In the genomic region with DNA sequence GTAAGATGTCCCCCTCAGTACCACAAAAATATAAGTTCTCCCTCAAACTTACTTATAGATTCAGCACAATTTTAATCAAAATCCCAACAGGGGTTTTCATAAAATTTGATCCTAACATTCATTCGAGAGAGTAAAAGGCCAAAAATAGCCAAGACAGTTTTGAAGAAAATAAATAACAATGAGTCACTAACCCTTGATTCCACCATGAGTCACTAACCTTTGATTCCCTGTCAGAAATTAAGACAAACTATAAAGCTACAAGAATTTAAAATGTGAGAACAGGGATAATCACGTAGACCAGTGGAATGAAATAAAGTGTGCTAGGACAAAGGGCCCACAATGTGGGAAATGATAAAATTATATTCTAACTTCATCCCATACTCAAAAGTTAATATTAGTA, we compare ENCODE assay signal across 19 cellular contexts.
DNase-seq lines count a peak whose midpoint lies in the region; ATAC-seq and TF ChIP-seq lines count a peak whose summit lies in the region.
"Had no signal": no experiment of that assay in that cellular context is flagged by ENCODE, and none has a peak within 500 bp of the region (broad histone marks: within the 10 kb centered on the region; RNA-seq: fewer than 3 reads in every experiment).

No MANE protein-coding gene starts in this region.

- H3K4me3 ChIP-seq in choroid plexus epithelial cell (ENCODE audit: low read depth, low read length), result no peak overlapping the region
- H3K4me3 ChIP-seq: BLaER1, esophagus squamous epithelium had no signal

- peaks cover 0 to 3% of the 10 kb centered on the region in 2 donors for H3K9me3 Mint-ChIP-seq in activated naive CD4-positive, alpha-beta T cell treated with anti-CD3 and anti-CD28 coated beads, Interleukin-2, amount 50 U/mL, for 72 hours
- H3K9me3 Mint-ChIP-seq: activated naive CD4-positive, alpha-beta T cell treated with anti-CD3 and anti-CD28 coated beads for 36 hours had no signal

- TF ChIP-seq CTCF in choroid plexus epithelial cell (conservative IDR thresholded peaks at IDR 0.05; ENCODE audit: low read depth, low read length), result no peak

- H3K27ac Mint-ChIP-seq in activated naive CD4-positive, alpha-beta T cell treated with anti-CD3 and anti-CD28 coated beads, Interleukin-2, amount 50 U/mL, for 72 hours, result no peak overlapping the region
- H3K27ac Mint-ChIP-seq: activated CD4-positive, alpha-beta T cell treated with anti-CD3 and anti-CD28 coated beads for 36 hours; activated naive CD4-positive, alpha-beta T cell treated with anti-CD3 and anti-CD28 coated beads for 36 hours had no signal

- DNase-seq in EL (peak; percentile 61), NCI-H226 (peak; percentile 32), choroid plexus epithelial cell (ENCODE audit: low read depth) (peak; percentile 70), renal cortical epithelial cell (ENCODE audit: low read depth) (peak; percentile 36), NCI-H2107 treated with DMSO at 0.1 percent for 48 hours (lab: John Stamatoyannopoulos, UW; ENCODE audit: unreplicated experiment) (no peak), mesenteric fat pad (ENCODE audit: low spot score) (no peak)
- DNase-seq in activated naive CD4-positive, alpha-beta T cell treated with anti-CD3 and anti-CD28 coated beads, Interleukin-2, amount 50 U/mL, for 72 hours (ENCODE audit: low spot score in 2 of 2), result no peak
- DNase-seq: activated CD4-positive, alpha-beta T cell treated with anti-CD3 and anti-CD28 coated beads for 36 hours; activated naive CD4-positive, alpha-beta T cell treated with anti-CD3 and anti-CD28 coated beads for 36 hours; esophagus squamous epithelium; NCI-H1694; NCI-H510A treated with DMSO at 0.1 percent for 48 hours; nucleus accumbens; stimulated activated CD4-positive, alpha-beta T cell treated with anti-CD3 and anti-CD28 coated beads, Interleukin-2, amount 100 ng/mL, for 48 hours; stimulated activated CD8-positive, alpha-beta memory T cell treated with anti-CD3 and anti-CD28 coated beads, Interleukin-4, amount 100 ng/mL, for 48 hours; T1000 had no signal

- no peak for ATAC-seq in activated naive CD4-positive, alpha-beta T cell treated with anti-CD3 and anti-CD28 coated beads, Interleukin-2, amount 50 U/mL, for 72 hours
- no peak for ATAC-seq in HG03521 (IDR thresholded peaks at IDR 0.05; ENCODE audit: unreplicated experiment)
- ATAC-seq: activated CD4-positive, alpha-beta T cell treated with anti-CD3 and anti-CD28 coated beads for 36 hours; sciatic nerve had no signal

- no peaks in the 10 kb centered on the region for H3K36me3 Mint-ChIP-seq in activated naive CD4-positive, alpha-beta T cell treated with anti-CD3 and anti-CD28 coated beads, Interleukin-2, amount 50 U/mL, for 72 hours

Comparison
In these comparisons a context has a peak if more than half of its experiments do, and no peak if none do; other contexts are left out.
1. DNase-seq: peak in EL (single experiment), NCI-H226 (single experiment), choroid plexus epithelial cell (single experiment) and renal cortical epithelial cell (single experiment); none in NCI-H2107 treated with DMSO at 0.1 percent for 48 hours (single experiment), activated naive CD4-positive, alpha-beta T cell treated with anti-CD3 and anti-CD28 coated beads, Interleukin-2, amount 50 U/mL, for 72 hours (0 of 2) and mesenteric fat pad (single experiment).